In the genomic region with DNA sequence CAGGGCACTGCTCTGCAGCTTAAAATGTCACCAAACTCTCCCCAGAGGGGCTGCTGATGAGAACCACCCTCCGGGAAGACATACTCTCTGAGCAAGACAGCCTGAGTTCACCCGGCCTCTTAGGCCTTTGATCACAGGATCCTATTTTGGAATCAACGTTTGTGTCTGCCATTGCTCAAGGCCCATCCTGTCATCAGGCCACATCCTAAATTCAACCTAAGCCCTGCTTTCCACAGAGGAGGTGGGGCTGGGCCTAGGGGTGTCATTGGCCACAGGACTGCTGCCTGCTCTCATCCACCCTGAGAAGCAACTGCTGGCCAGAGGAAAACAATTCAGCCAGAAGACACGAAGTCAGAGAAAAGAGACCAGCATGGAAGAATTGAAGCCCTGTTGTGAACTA, we compare ENCODE assay signal across 20 cellular contexts.
A peak's percentile ranks its signal among the peaks of the same experiment; 100 is the strongest.
DNase-seq lines count a peak whose midpoint lies in the region; ATAC-seq and TF ChIP-seq lines count a peak whose summit lies in the region.
"Had no signal": no experiment of that assay in that cellular context is flagged by ENCODE, and none has a peak within 500 bp of the region (broad histone marks: within the 10 kb centered on the region; RNA-seq: fewer than 3 reads in every experiment).

No MANE protein-coding gene starts in this region.

- H3K4me3 Mint-ChIP-seq in progenitor cell of endocrine pancreas (ENCODE audit: low read depth) = no peak overlapping the region
- H3K4me3 Mint-ChIP-seq: CD8-positive, alpha-beta T cell had no signal

- TF ChIP-seq POLR2A in transverse colon (IDR thresholded peaks at IDR 0.05) = no peak

- H3K36me3 ChIP-seq in cardiac muscle cell (no peaks in the 10 kb centered on the region), left ventricle myocardium inferior (no peaks in the 10 kb centered on the region), ectodermal cell (ENCODE audit: control insufficient read depth, insufficient read depth, low read length) (no peaks in the 10 kb centered on the region), mesodermal cell (ENCODE audit: control insufficient read depth, insufficient read depth, low read length) (no peaks in the 10 kb centered on the region), transverse colon (no peaks in the 10 kb centered on the region)
- H3K36me3 ChIP-seq: SJSA1 had no signal

- 53 to 62% methylated on average over 4 of the region's 4 CpGs for WGBS in ectodermal cell, 2 experiments
- WGBS in mesodermal cell (ENCODE audit: insufficient coverage in 2 of 2), 2 experiments = 57 to 66% methylated on average over 3 of the region's 4 CpGs
- 77% methylated on average over 4 of the region's 4 CpGs; no CpG with 5 or more reads in 1 of the 2 donors for WGBS in transverse colon (ENCODE audit: low coverage in 1 of 2), 2 donors

- H3K4me1 ChIP-seq in cardiac muscle cell (ENCODE audit: low read depth) = peaks cover 63% of the 10 kb centered on the region
- H3K4me1 ChIP-seq in left ventricle myocardium inferior = no peaks in the 10 kb centered on the region
- peaks cover 66% of the 10 kb centered on the region for H3K4me1 ChIP-seq in ectodermal cell (ENCODE audit: control insufficient read depth, insufficient read depth, low read length)
- peaks cover 34% of the 10 kb centered on the region for H3K4me1 ChIP-seq in mesodermal cell (ENCODE audit: control insufficient read depth, insufficient read depth, low read length, poor library complexity, severe bottlenecking)
- no peaks in the 10 kb centered on the region for H3K4me1 ChIP-seq in transverse colon
- H3K4me1 ChIP-seq: SJSA1 had no signal

- DNase-seq in cardiac muscle cell (ENCODE audit: low read depth in 1 of 2, low spot score in 1 of 2) (peak in 1 of 2 donors; percentile 60), left ventricle myocardium inferior (no peak), progenitor cell of endocrine pancreas (ENCODE audit: low spot score, unreplicated experiment) (no peak), transverse colon (no peak)
- no peak for DNase-seq in activated T-cell treated with anti-CD3 and anti-CD28 coated beads, Interleukin-2, amount 50 U/mL, for 1 hour
- DNase-seq: ACHN; C1 segment of cervical spinal cord; CD8-positive, alpha-beta T cell; HCEC 1CT; Karpas-422; MV-4-11; NCI-H1694 treated with DMSO at 0.1 percent for 48 hours; NCI-H2081 treated with DMSO at 0.1 percent for 48 hours; NCI-H446 had no signal

- peaks cover 77% of the 10 kb centered on the region for H3K27me3 Mint-ChIP-seq in progenitor cell of endocrine pancreas

- peaks cover 32% of the 10 kb centered on the region for H3K4me1 Mint-ChIP-seq in progenitor cell of endocrine pancreas (ENCODE audit: low read depth)

- no peaks in the 10 kb centered on the region for H3K9me3 Mint-ChIP-seq in progenitor cell of endocrine pancreas (ENCODE audit: low read depth)
- H3K9me3 Mint-ChIP-seq: CD8-positive, alpha-beta T cell had no signal

- no peaks in the 10 kb centered on the region for H3K27me3 ChIP-seq in cardiac muscle cell
- peaks cover 96% of the 10 kb centered on the region for H3K27me3 ChIP-seq in left ventricle myocardium inferior (ENCODE audit: low read depth)
- no peaks in the 10 kb centered on the region for H3K27me3 ChIP-seq in ectodermal cell (ENCODE audit: control insufficient read depth, insufficient read depth, low read length, poor library complexity, severe bottlenecking)
- peaks cover 8% of the 10 kb centered on the region for H3K27me3 ChIP-seq in transverse colon
- H3K27me3 ChIP-seq: SJSA1 had no signal

- H3K27ac ChIP-seq in cardiac muscle cell = peak overlapping the region; percentile 98
- H3K27ac ChIP-seq in left ventricle myocardium inferior (replicated peaks) = no peak overlapping the region
- H3K27ac ChIP-seq in ectodermal cell (ENCODE audit: insufficient read depth, low read depth, low read length, poor library complexity, severe bottlenecking) = peak overlapping the region; percentile 89
- H3K27ac ChIP-seq in mesodermal cell (ENCODE audit: low read depth, low read length, severe bottlenecking) = peak overlapping the region; percentile 43
- H3K27ac ChIP-seq in transverse colon = no peak overlapping the region
- H3K27ac ChIP-seq: 22Rv1, SJSA1 had no signal

- H3K4me3 ChIP-seq in cardiac muscle cell = no peak overlapping the region
- H3K4me3 ChIP-seq in left ventricle myocardium inferior = no peak overlapping the region
- no peak overlapping the region for H3K4me3 ChIP-seq in ectodermal cell (ENCODE audit: insufficient read depth, low read depth, low read length)
- no peak overlapping the region for H3K4me3 ChIP-seq in mesodermal cell (ENCODE audit: extremely low read depth, insufficient read depth, low read length, poor library complexity, severe bottlenecking)
- H3K4me3 ChIP-seq in transverse colon = no peak overlapping the region
- H3K4me3 ChIP-seq: SJSA1 had no signal

- TF ChIP-seq CTCF in cardiac muscle cell (IDR thresholded peaks at IDR 0.05; ENCODE audit: low read depth, low read length) = no peak
- TF ChIP-seq CTCF in left ventricle myocardium inferior (IDR thresholded peaks at IDR 0.05; ENCODE audit: borderline replicate concordance) = no peak
- no peak for TF ChIP-seq CTCF in progenitor cell of endocrine pancreas (IDR thresholded peaks at IDR 0.05; ENCODE audit: unreplicated experiment)
- no peak for TF ChIP-seq CTCF in transverse colon (IDR thresholded peaks at IDR 0.05)

- intact Hi-C loops in left ventricle myocardium inferior (cut with micrococcal nuclease) (no loop called here), transverse colon (cut with DNase I; ENCODE audit: low total_unique reads) (no loop called here)

- H3K27ac Mint-ChIP-seq in progenitor cell of endocrine pancreas = no peak overlapping the region
- H3K27ac Mint-ChIP-seq: CD8-positive, alpha-beta T cell had no signal

- no peak for ATAC-seq in GM19035 (IDR thresholded peaks at IDR 0.05; ENCODE audit: unreplicated experiment)
- ATAC-seq: CD8-positive, alpha-beta T cell; Right ventricle myocardium inferior had no signal

- no peak for TF ChIP-seq EP300 in transverse colon (IDR thresholded peaks at IDR 0.05; ENCODE audit: low read depth)

- no peaks in the 10 kb centered on the region for H3K36me3 Mint-ChIP-seq in progenitor cell of endocrine pancreas (ENCODE audit: insufficient read depth)
- H3K36me3 Mint-ChIP-seq: CD8-positive, alpha-beta T cell had no signal

- H3K9me3 ChIP-seq in cardiac muscle cell (ENCODE audit: low read depth) = no peaks in the 10 kb centered on the region
- no peaks in the 10 kb centered on the region for H3K9me3 ChIP-seq in left ventricle myocardium inferior (replicated peaks)
- H3K9me3 ChIP-seq in ectodermal cell (ENCODE audit: control insufficient read depth, low read length) = no peaks in the 10 kb centered on the region
- H3K9me3 ChIP-seq in mesodermal cell (ENCODE audit: control insufficient read depth, low read length) = no peaks in the 10 kb centered on the region
- H3K9me3 ChIP-seq in transverse colon = no peaks in the 10 kb centered on the region

- in situ Hi-C loops in transverse colon (cut with MboI; ENCODE audit: low pct_ligation_motif_present in 1 of 4, low pct_unique_long_range_greater_than_20kb in 1 of 4, low sequenced_read_pairs in 3 of 4) = no loop called here

Comparison
In these comparisons a context has a peak if more than half of its experiments do, and no peak if none do; other contexts are left out.
1. H3K27ac ChIP-seq: peak in cardiac muscle cell (single experiment), ectodermal cell (single experiment) and mesodermal cell (single experiment); none in left ventricle myocardium inferior (single experiment) and transverse colon (0 of 4).